Comparison of ENCODE assay signal across 8 cellular contexts in genomic region chr15:31392761-31393401, GRCh38.
A peak's percentile ranks its signal among the peaks of the same experiment; 100 is the strongest.
DNase-seq lines count a peak whose midpoint lies in the region; ATAC-seq, FAIRE-seq and TF ChIP-seq lines count a peak whose summit lies in the region.

No MANE protein-coding gene starts in this region.

- H4K5ac ChIP-seq in IMR-90 (ENCODE audit: low read depth, low read length), result no peak overlapping the region

- H3K9me1 ChIP-seq in IMR-90 (ENCODE audit: insufficient read depth, low read length), result peaks cover 3% of the 10 kb centered on the region; the same call in 1 of the 2 replicates

- H3K9me3 ChIP-seq in IMR-90 (ENCODE audit: control insufficient read depth, insufficient read depth, low read length), result no peaks in the 10 kb centered on the region; the same call in 1 of the 2 replicates
- no peaks in the 10 kb centered on the region for H3K9me3 ChIP-seq in naive thymus-derived CD4-positive, alpha-beta T cell (ENCODE audit: control insufficient read depth in 2 of 3, low read length in 3 of 3)

- no peak overlapping the region for H4K91ac ChIP-seq in IMR-90 (ENCODE audit: insufficient read depth, low read depth, low read length)

- peak; percentile 30 for ATAC-seq in GM19463 (IDR thresholded peaks at IDR 0.05; ENCODE audit: unreplicated experiment)
- ATAC-seq in IMR-90 (ENCODE audit: low read depth), result peak; percentile 5; the same call in 1 of the 2 replicates
- ATAC-seq in naive thymus-derived CD4-positive, alpha-beta T cell, result peak; percentile 28

- H3K4me2 ChIP-seq in IMR-90 (ENCODE audit: low read depth, low read length), result peak overlapping the region; percentile 100

- no peak overlapping the region for H2AK9ac ChIP-seq in IMR-90 (replicated peaks; ENCODE audit: low read depth, low read length, poor library complexity)

- H4K8ac ChIP-seq in IMR-90 (ENCODE audit: low read depth in 2 of 2, low read length in 2 of 2), result peak overlapping the region in 1 of 2 experiments; percentile 58; a peak in 2 of 4 replicates

- H2BK5ac ChIP-seq in IMR-90 (ENCODE audit: low read depth, low read length, poor library complexity, severe bottlenecking), result no peak overlapping the region

- H4K20me1 ChIP-seq in IMR-90 (ENCODE audit: insufficient read depth, low read length), result 0 out of 2 replicates have a peak, but pooled peaks cover under 1% of the 10 kb centered on the region

- BruUV-seq in IMR-90 (replicated peaks; lab: Mats Ljungman, UMichigan), result no TSS peak

- peaks cover 29% of the 10 kb centered on the region for H3K27me3 Mint-ChIP-seq in dendritic cell treated with granulocyte-macrophage colony-stimulating factor and Interleukin-4, amounts not matched to agents 40 ng/mL and 50 ng/mL, for 4 days
- no peaks in the 10 kb centered on the region for H3K27me3 Mint-ChIP-seq in naive thymus-derived CD4-positive, alpha-beta T cell

- peak overlapping the region; percentile 84 for H3K4me3 Mint-ChIP-seq in dendritic cell treated with granulocyte-macrophage colony-stimulating factor and Interleukin-4, amounts not matched to agents 40 ng/mL and 50 ng/mL, for 4 days
- peak overlapping the region; percentile 81 to 95 (median 90) for H3K4me3 Mint-ChIP-seq in naive thymus-derived CD4-positive, alpha-beta T cell

- no peak for FAIRE-seq in urothelium cell line (lab: Jason Lieb, UNC)

- H3K4me1 Mint-ChIP-seq in dendritic cell treated with granulocyte-macrophage colony-stimulating factor and Interleukin-4, amounts not matched to agents 40 ng/mL and 50 ng/mL, for 4 days (ENCODE audit: low read depth), result peaks cover 36% of the 10 kb centered on the region
- peaks cover 13 to 58% (median 41%) of the 10 kb centered on the region in 7 donors for H3K4me1 Mint-ChIP-seq in naive thymus-derived CD4-positive, alpha-beta T cell

- CTCF ChIA-PET in IMR-90 (lab: Yijun Ruan, JAX), result interaction anchor here (0.6 to 1.0 kb wide), 2 partner anchors 20 to 23 kb away, joined by 4 to 5 read pairs; no protein-coding TSS in a partner anchor
- CTCF ChIA-PET in naive thymus-derived CD4-positive, alpha-beta T cell (lab: Charles Lee), result interaction anchor here (0.8 to 2.1 kb wide), 4 partner anchors 25 to 42 kb away, joined by 3 to 10 read pairs (median 6); no protein-coding TSS in a partner anchor

- H3K27me3 ChIP-seq in IMR-90 (ENCODE audit: control insufficient read depth, insufficient read depth, low read length), result no peaks in the 10 kb centered on the region
- H3K27me3 ChIP-seq in naive thymus-derived CD4-positive, alpha-beta T cell (ENCODE audit: control insufficient read depth in 2 of 2, insufficient read depth in 2 of 2, low read length in 2 of 2), result no peaks in the 10 kb centered on the region

- peak overlapping the region; percentile 90 for H2AFZ ChIP-seq in IMR-90 (replicated peaks; ENCODE audit: low read length, poor library complexity)

- POLR2A ChIA-PET in IMR-90 (lab: Charles Lee; ENCODE audit: unreplicated experiment), result interaction anchor here (0.6 kb wide), 1 partner anchor 48 kb away, joined by 26 read pairs; no protein-coding TSS in a partner anchor
- POLR2A ChIA-PET in naive thymus-derived CD4-positive, alpha-beta T cell (lab: Charles Lee), result interaction anchor here (0.6 to 2.8 kb wide), 13 partner anchors 10 to 83 kb away, joined by 3 to 24 read pairs (median 9); partner anchors contain the start of gene KLF13

- H3K4me1 ChIP-seq in IMR-90 (ENCODE audit: control insufficient read depth, insufficient read depth, low read length), result peaks cover 1% of the 10 kb centered on the region
- H3K4me1 ChIP-seq in naive thymus-derived CD4-positive, alpha-beta T cell (ENCODE audit: control insufficient read depth in 2 of 2, insufficient read depth in 2 of 2, low read length in 2 of 2), result peaks cover 7 to 21% of the 10 kb centered on the region in 2 donors

- no peak for TF ChIP-seq POLR2A in IMR-90 (IDR thresholded peaks at IDR 0.05; ENCODE audit: low read depth, low read length)

- H3K27ac Mint-ChIP-seq in dendritic cell treated with granulocyte-macrophage colony-stimulating factor and Interleukin-4, amounts not matched to agents 40 ng/mL and 50 ng/mL, for 4 days, result peak overlapping the region; percentile 73
- H3K27ac Mint-ChIP-seq in naive thymus-derived CD4-positive, alpha-beta T cell, result peak overlapping the region; percentile 30 to 89 (median 83)

- H3K79me1 ChIP-seq in IMR-90 (ENCODE audit: low read depth in 1 of 2, low read length in 2 of 2), result no peaks in the 10 kb centered on the region

- no peak overlapping the region for H3K23ac ChIP-seq in IMR-90 (ENCODE audit: low read depth, low read length)

- no peak for TF ChIP-seq CTCF in IMR-90 (conservative IDR thresholded peaks at IDR 0.05; ENCODE audit: low read depth, low read length)

- H3K4ac ChIP-seq in IMR-90 (ENCODE audit: low read depth, low read length), result no peak overlapping the region

- H2BK15ac ChIP-seq in IMR-90 (ENCODE audit: low read depth, low read length), result no peak overlapping the region

- no peak overlapping the region for H3K56ac ChIP-seq in IMR-90 (ENCODE audit: extremely low read depth, insufficient read depth, low read length)

- no peaks in the 10 kb centered on the region for H3K9me3 Mint-ChIP-seq in dendritic cell treated with granulocyte-macrophage colony-stimulating factor and Interleukin-4, amounts not matched to agents 40 ng/mL and 50 ng/mL, for 4 days
- peaks cover 0 to 6% (median 0%) of the 10 kb centered on the region in 11 donors for H3K9me3 Mint-ChIP-seq in naive thymus-derived CD4-positive, alpha-beta T cell

- peaks cover 6% of the 10 kb centered on the region for H3K36me3 Mint-ChIP-seq in dendritic cell treated with granulocyte-macrophage colony-stimulating factor and Interleukin-4, amounts not matched to agents 40 ng/mL and 50 ng/mL, for 4 days (ENCODE audit: low read depth)
- peaks cover 0 to 23% (median 4%) of the 10 kb centered on the region in 5 donors for H3K36me3 Mint-ChIP-seq in naive thymus-derived CD4-positive, alpha-beta T cell

- H2BK20ac ChIP-seq in IMR-90 (ENCODE audit: low read depth, low read length), result no peak overlapping the region

- no peak overlapping the region; the same call in 1 of the 2 replicates for H3K4me3 ChIP-seq in IMR-90 (ENCODE audit: insufficient read depth, low read depth, low read length)
- peak overlapping the region; percentile 72 for H3K4me3 ChIP-seq in naive thymus-derived CD4-positive, alpha-beta T cell (ENCODE audit: low read length)

- no peaks in the 10 kb centered on the region for H3K36me3 ChIP-seq in IMR-90 (ENCODE audit: control insufficient read depth, insufficient read depth, low read length)
- H3K36me3 ChIP-seq in naive thymus-derived CD4-positive, alpha-beta T cell (ENCODE audit: control insufficient read depth in 2 of 3, insufficient read depth in 3 of 3, low read length in 3 of 3), result no peaks in the 10 kb centered on the region

- dilution Hi-C loops in IMR-90 (cut with HindIII; ENCODE audit: low sequenced_read_pairs, unreplicated experiment), result no loop called here

- intact Hi-C loops in IMR-90 (cut with micrococcal nuclease), result no loop called here
- intact Hi-C loops in dendritic cell treated with granulocyte-macrophage colony-stimulating factor and Interleukin-4, amounts not matched to agents 40 ng/mL and 50 ng/mL, for 4 days (cut with micrococcal nuclease), result no loop called here
- intact Hi-C loops in naive thymus-derived CD4-positive, alpha-beta T cell (cut with micrococcal nuclease), result loop anchor here (1.0 to 5.0 kb wide), 8 partner anchors 7 to 79 kb away; partner anchors contain the start of gene KLF13 (in 2 of the 2)

- H2BK120ac ChIP-seq in IMR-90 (ENCODE audit: low read depth, low read length), result no peak overlapping the region

- TF ChIP-seq RAD21 in IMR-90 (IDR thresholded peaks at IDR 0.05; ENCODE audit: low read length), result no peak

- H3K14ac ChIP-seq in IMR-90 (replicated peaks; ENCODE audit: low read depth, low read length), result no peak overlapping the region

- no peak overlapping the region for H3K18ac ChIP-seq in IMR-90 (ENCODE audit: low read depth, low read length)

- in situ Hi-C loops in IMR-90 (cut with MboI; ENCODE audit: low sequenced_read_pairs), result no loop called here

- 52% methylated on average over 10 of the region's 43 CpGs; no CpG with 5 or more reads in 1 of the 2 experiments for WGBS in IMR-90 (ENCODE audit: extremely low coverage in 2 of 2, insufficient read length in 1 of 2), 2 experiments

- H3K9ac ChIP-seq in IMR-90 (ENCODE audit: low read depth, low read length), result no peak overlapping the region

- H2AK5ac ChIP-seq in IMR-90 (ENCODE audit: low read depth, low read length), result no peak overlapping the region

- H3K27ac ChIP-seq in IMR-90 (ENCODE audit: insufficient read depth, low read length), result no peak overlapping the region
- H3K27ac ChIP-seq in naive thymus-derived CD4-positive, alpha-beta T cell (ENCODE audit: low read depth, low read length), result peak overlapping the region; percentile 68

- peak; percentile 13 for DNase-seq in CD1c-positive myeloid dendritic cell (ENCODE audit: extremely low spot score)
- no peak for DNase-seq in IMR-90
- DNase-seq in naive thymus-derived CD4-positive, alpha-beta T cell, result peak in 1 of 9 donors; percentile 27
- no peak for DNase-seq in urothelium cell line (ENCODE audit: low spot score)
- DNase-seq in kidney tubule cell (ENCODE audit: low spot score), result no peak
- no peak for DNase-seq in NCI-H2107 treated with DMSO at 0.1 percent for 48 hours (lab: John Stamatoyannopoulos, UW; ENCODE audit: unreplicated experiment)

TF ChIP-seq in IMR-90, 13 proteins besides CTCF, POLR2A, EP300 and RAD21 (continues in another document):
- TF ChIP-seq BHLHE40 (IDR thresholded peaks at IDR 0.05; ENCODE audit: low read depth, low read length) (no peak), ELK1 (IDR thresholded peaks at IDR 0.05; ENCODE audit: borderline replicate concordance, low read depth, low read length) (no peak), NFE2L2 (IDR thresholded peaks at IDR 0.05; ENCODE audit: low read depth, low read length) (no peak), RCOR1 (IDR thresholded peaks at IDR 0.05; ENCODE audit: insufficient replicate concordance, low read length) (no peak), CHD1 (IDR thresholded peaks at IDR 0.05; ENCODE audit: low read depth, low read length) (no peak), CEBPB (IDR thresholded peaks at IDR 0.05; ENCODE audit: low read depth, low read length) (no peak), FOS (IDR thresholded peaks at IDR 0.05; ENCODE audit: low read depth, low read length) (no peak), SMC3 (IDR thresholded peaks at IDR 0.05; ENCODE audit: low read depth, low read length) (no peak), MAZ (IDR thresholded peaks at IDR 0.05; ENCODE audit: borderline replicate concordance, low read depth, low read length) (no peak)

Comparison
In these comparisons a context has a peak if more than half of its experiments do, and no peak if none do; other contexts are left out.
1. intact Hi-C loops: an anchor here in naive thymus-derived CD4-positive, alpha-beta T cell (1.0 to 5.0 kb wide); none called in IMR-90 and dendritic cell treated with granulocyte-macrophage colony-stimulating factor and Interleukin-4, amounts not matched to agents 40 ng/mL and 50 ng/mL, for 4 days.